Comparison of ENCODE assay signal across 32 cellular contexts in the genomic region with DNA sequence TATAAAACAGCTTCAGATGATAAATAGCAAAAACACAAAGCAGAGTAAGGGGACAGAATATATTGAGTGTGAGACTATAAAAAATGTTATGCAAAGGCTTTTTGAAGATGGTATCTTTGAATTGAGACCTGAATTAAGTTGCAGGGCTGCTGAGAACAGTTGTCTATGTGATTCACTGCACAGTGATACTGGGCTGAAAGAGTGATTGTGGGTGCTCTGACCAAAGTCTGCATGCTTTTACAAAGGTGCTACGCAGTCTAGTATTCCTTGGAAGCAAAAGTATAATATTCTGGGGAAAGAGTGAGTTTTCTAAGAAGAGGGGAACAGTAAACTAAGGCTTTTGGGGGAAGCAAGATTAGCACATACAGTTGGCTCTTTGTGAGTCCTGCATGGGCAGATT.
"Had no signal": no experiment of that assay in that cellular context is flagged by ENCODE, and none has a peak within 500 bp of the region (broad histone marks: within the 10 kb centered on the region; RNA-seq: fewer than 3 reads in every experiment).

No MANE protein-coding gene starts in this region.

- DNase-seq: activated B cell treated with CpG ODN at 0.5 μM for 24 hours; activated CD4-positive, alpha-beta memory T cell treated with anti-CD3 and anti-CD28 coated beads, Interleukin-2, amount 10 ng/mL, durations not matched to agents 7 days and 5 days; activated CD4-positive, alpha-beta T cell treated with anti-CD3 and anti-CD28 coated beads for 4 hours; activated CD4-positive, alpha-beta T cell treated with anti-CD3 and anti-CD28 coated beads, Interleukin-2, amount 10 ng/mL, durations not matched to agents 24 days and 14 days; activated CD4-positive, alpha-beta T cell treated with anti-CD3 and anti-CD28 coated beads, Interleukin-2, amount 50 U/mL, for 1 hour; activated CD4-positive, alpha-beta T cell treated with anti-CD3 and anti-CD28 coated beads, Interleukin-2, amount 50 U/mL, for 4 hours; activated CD4-positive, CD25-positive, alpha-beta regulatory T cell treated with anti-CD3 and anti-CD28 coated beads, Interleukin-2, amount 50 U/mL, for 72 hours; activated CD8-positive, alpha-beta memory T cell treated with anti-CD3 and anti-CD28 coated beads for 24 hours; activated CD8-positive, alpha-beta memory T cell treated with anti-CD3 and anti-CD28 coated beads, Interleukin-2, amount 10 ng/mL, durations not matched to agents 7 days and 5 days; activated CD8-positive, alpha-beta memory T cell treated with anti-CD3 and anti-CD28 coated beads, Interleukin-2, amount 50 U/mL, for 48 hours; activated CD8-positive, alpha-beta T cell treated with anti-CD3 and anti-CD28 coated beads, Interleukin-2, amount 10 ng/mL, durations not matched to agents 7 days and 5 days; activated effector memory CD4-positive, alpha-beta T cell treated with Interleukin-2 at 50 U/mL for 16 hours; activated gamma-delta T cell; activated naive CD4-positive, alpha-beta T cell treated with anti-CD3 and anti-CD28 coated beads, Interleukin-2, amount 10 ng/mL, durations not matched to agents 7 days and 5 days; activated naive CD4-positive, alpha-beta T cell treated with Interleukin-2 at 50 U/mL for 16 hours; activated naive CD8-positive, alpha-beta T cell treated with anti-CD3 and anti-CD28 coated beads, Interleukin-2, amount 10 ng/mL, durations not matched to agents 7 days and 5 days; activated naive CD8-positive, alpha-beta T cell treated with anti-CD3 and anti-CD28 coated beads, Interleukin-2, amount 50 U/mL, for 24 hours; activated T-cell treated with anti-CD3 and anti-CD28 coated beads, Interleukin-2, amount 50 U/mL, for 24 hours; activated T-cell treated with anti-CD3 and anti-CD28 coated beads, Interleukin-2, amount 50 U/mL, for 48 hours; amygdala; anterior cingulate cortex; caudate nucleus; cerebellar nuclear complex; T-helper 1 cell had no signal

- H3K36me3 Mint-ChIP-seq: brain had no signal

- H3K27ac ChIP-seq: ascending aorta, cardiac muscle cell had no signal

- H3K27me3 Mint-ChIP-seq: activated B cell treated with CpG ODN at 0.5 μM for 24 hours; activated CD4-positive, alpha-beta memory T cell treated with anti-CD3 and anti-CD28 coated beads, Interleukin-2, amount 10 ng/mL, durations not matched to agents 7 days and 5 days; activated CD4-positive, alpha-beta T cell treated with anti-CD3 and anti-CD28 coated beads, Interleukin-2, amount 10 ng/mL, durations not matched to agents 24 days and 14 days; activated CD8-positive, alpha-beta memory T cell treated with anti-CD3 and anti-CD28 coated beads, Interleukin-2, amount 10 ng/mL, durations not matched to agents 7 days and 5 days; activated naive CD4-positive, alpha-beta T cell treated with anti-CD3 and anti-CD28 coated beads, Interleukin-2, amount 10 ng/mL, durations not matched to agents 7 days and 5 days; activated naive CD4-positive, alpha-beta T cell treated with anti-CD3 and anti-CD28 coated beads, Interleukin-2, amount 50 U/mL, for 24 hours; activated naive CD8-positive, alpha-beta T cell; activated naive CD8-positive, alpha-beta T cell treated with anti-CD3 and anti-CD28 coated beads, Interleukin-2, amount 10 ng/mL, durations not matched to agents 7 days and 5 days; activated naive CD8-positive, alpha-beta T cell treated with anti-CD3 and anti-CD28 coated beads, Interleukin-2, amount 50 U/mL, for 24 hours; activated T-cell treated with anti-CD3 and anti-CD28 coated beads, Interleukin-2, amount 50 U/mL, for 24 hours; central memory CD8-positive, alpha-beta T cell had no signal

- H3K9me3 ChIP-seq: ascending aorta had no signal

- H3K4me1 Mint-ChIP-seq: activated B cell treated with CpG ODN at 0.5 μM for 24 hours; activated CD4-positive, alpha-beta memory T cell treated with anti-CD3 and anti-CD28 coated beads, Interleukin-2, amount 10 ng/mL, durations not matched to agents 7 days and 5 days; activated CD4-positive, alpha-beta T cell treated with anti-CD3 and anti-CD28 coated beads, Interleukin-2, amount 10 ng/mL, durations not matched to agents 24 days and 14 days; activated CD8-positive, alpha-beta memory T cell treated with anti-CD3 and anti-CD28 coated beads, Interleukin-2, amount 10 ng/mL, durations not matched to agents 7 days and 5 days; activated naive CD4-positive, alpha-beta T cell treated with anti-CD3 and anti-CD28 coated beads, Interleukin-2, amount 10 ng/mL, durations not matched to agents 7 days and 5 days; activated naive CD4-positive, alpha-beta T cell treated with anti-CD3 and anti-CD28 coated beads, Interleukin-2, amount 50 U/mL, for 24 hours; activated naive CD8-positive, alpha-beta T cell treated with anti-CD3 and anti-CD28 coated beads, Interleukin-2, amount 50 U/mL, for 24 hours; central memory CD8-positive, alpha-beta T cell had no signal

- H3K4me3 Mint-ChIP-seq: activated B cell treated with CpG ODN at 0.5 μM for 24 hours; activated CD4-positive, alpha-beta memory T cell treated with anti-CD3 and anti-CD28 coated beads, Interleukin-2, amount 10 ng/mL, durations not matched to agents 7 days and 5 days; activated CD4-positive, alpha-beta T cell treated with anti-CD3 and anti-CD28 coated beads, Interleukin-2, amount 10 ng/mL, durations not matched to agents 24 days and 14 days; activated CD8-positive, alpha-beta memory T cell treated with anti-CD3 and anti-CD28 coated beads, Interleukin-2, amount 10 ng/mL, durations not matched to agents 7 days and 5 days; activated CD8-positive, alpha-beta T cell treated with anti-CD3 and anti-CD28 coated beads, Interleukin-2, amount 10 ng/mL, durations not matched to agents 7 days and 5 days; activated naive CD4-positive, alpha-beta T cell treated with anti-CD3 and anti-CD28 coated beads, Interleukin-2, amount 10 ng/mL, durations not matched to agents 7 days and 5 days; activated naive CD4-positive, alpha-beta T cell treated with anti-CD3 and anti-CD28 coated beads, Interleukin-2, amount 50 U/mL, for 24 hours; activated naive CD8-positive, alpha-beta T cell; activated naive CD8-positive, alpha-beta T cell treated with anti-CD3 and anti-CD28 coated beads, Interleukin-2, amount 10 ng/mL, durations not matched to agents 7 days and 5 days; activated naive CD8-positive, alpha-beta T cell treated with anti-CD3 and anti-CD28 coated beads, Interleukin-2, amount 50 U/mL, for 24 hours; activated T-cell treated with anti-CD3 and anti-CD28 coated beads, Interleukin-2, amount 50 U/mL, for 24 hours; brain; central memory CD8-positive, alpha-beta T cell; T-helper 1 cell treated with Interleukin-12 subunit alpha and Interleukin-12 subunit beta and Interleukin-4 antibody, amounts not matched to agents 30 μg/mL and 1 μg/mL, for 36 hours had no signal

- ATAC-seq: activated CD8-positive, alpha-beta memory T cell treated with anti-CD3 and anti-CD28 coated beads, Interleukin-2, amount 10 ng/mL, durations not matched to agents 7 days and 5 days; activated CD8-positive, alpha-beta T cell treated with anti-CD3 and anti-CD28 coated beads, Interleukin-2, amount 10 ng/mL, durations not matched to agents 7 days and 5 days; activated naive CD8-positive, alpha-beta T cell treated with anti-CD3 and anti-CD28 coated beads, Interleukin-2, amount 50 U/mL, for 24 hours had no signal

- H3K27me3 ChIP-seq: ascending aorta, cardiac muscle cell had no signal

- H3K27ac Mint-ChIP-seq: activated B cell treated with CpG ODN at 0.5 μM for 24 hours; activated CD4-positive, alpha-beta memory T cell treated with anti-CD3 and anti-CD28 coated beads, Interleukin-2, amount 10 ng/mL, durations not matched to agents 7 days and 5 days; activated CD4-positive, alpha-beta T cell treated with anti-CD3 and anti-CD28 coated beads, Interleukin-2, amount 10 ng/mL, durations not matched to agents 24 days and 14 days; activated CD8-positive, alpha-beta memory T cell treated with anti-CD3 and anti-CD28 coated beads, Interleukin-2, amount 10 ng/mL, durations not matched to agents 7 days and 5 days; activated CD8-positive, alpha-beta T cell treated with anti-CD3 and anti-CD28 coated beads, Interleukin-2, amount 10 ng/mL, durations not matched to agents 7 days and 5 days; activated naive CD4-positive, alpha-beta T cell treated with anti-CD3 and anti-CD28 coated beads, Interleukin-2, amount 10 ng/mL, durations not matched to agents 7 days and 5 days; activated naive CD4-positive, alpha-beta T cell treated with anti-CD3 and anti-CD28 coated beads, Interleukin-2, amount 50 U/mL, for 24 hours; activated naive CD8-positive, alpha-beta T cell; activated naive CD8-positive, alpha-beta T cell treated with anti-CD3 and anti-CD28 coated beads, Interleukin-2, amount 10 ng/mL, durations not matched to agents 7 days and 5 days; activated naive CD8-positive, alpha-beta T cell treated with anti-CD3 and anti-CD28 coated beads, Interleukin-2, amount 50 U/mL, for 24 hours; activated T-cell treated with anti-CD3 and anti-CD28 coated beads, Interleukin-2, amount 50 U/mL, for 24 hours; activated T-helper 2 cell treated with anti-CD3 and anti-CD28 coated beads, Interferon-gamma antibody, Interleukin-2, Interleukin-4, amounts not matched to agents 10 μg/mL and 5 μg/mL and 100 μg/mL, durations not matched to agents 14 hours and 24 hours and 36 hours; brain; T-helper 1 cell treated with Interleukin-12 subunit alpha and Interleukin-12 subunit beta and Interleukin-4 antibody, amounts not matched to agents 30 μg/mL and 1 μg/mL, for 36 hours had no signal

- H3K36me3 ChIP-seq: cardiac muscle cell had no signal

- H3K4me3 ChIP-seq: ascending aorta, cardiac muscle cell had no signal

- H3K9me3 Mint-ChIP-seq: activated B cell treated with CpG ODN at 0.5 μM for 24 hours; activated CD4-positive, alpha-beta memory T cell treated with anti-CD3 and anti-CD28 coated beads, Interleukin-2, amount 10 ng/mL, durations not matched to agents 7 days and 5 days; activated CD4-positive, alpha-beta T cell treated with anti-CD3 and anti-CD28 coated beads, Interleukin-2, amount 10 ng/mL, durations not matched to agents 24 days and 14 days; activated naive CD4-positive, alpha-beta T cell treated with anti-CD3 and anti-CD28 coated beads, Interleukin-2, amount 10 ng/mL, durations not matched to agents 7 days and 5 days; activated naive CD4-positive, alpha-beta T cell treated with anti-CD3 and anti-CD28 coated beads, Interleukin-2, amount 50 U/mL, for 24 hours; activated naive CD8-positive, alpha-beta T cell treated with anti-CD3 and anti-CD28 coated beads, Interleukin-2, amount 10 ng/mL, durations not matched to agents 7 days and 5 days; activated naive CD8-positive, alpha-beta T cell treated with anti-CD3 and anti-CD28 coated beads, Interleukin-2, amount 50 U/mL, for 24 hours; activated T-cell treated with anti-CD3 and anti-CD28 coated beads, Interleukin-2, amount 50 U/mL, for 24 hours; activated T-helper 2 cell treated with anti-CD3 and anti-CD28 coated beads, Interferon-gamma antibody, Interleukin-2, Interleukin-4, amounts not matched to agents 10 μg/mL and 5 μg/mL and 100 μg/mL, durations not matched to agents 14 hours and 24 hours and 36 hours; brain; central memory CD8-positive, alpha-beta T cell; T-helper 1 cell treated with Interleukin-12 subunit alpha and Interleukin-12 subunit beta and Interleukin-4 antibody, amounts not matched to agents 30 μg/mL and 1 μg/mL, for 36 hours had no signal
